Comparison of ENCODE assay signal across 7 cellular contexts in the genomic region with DNA sequence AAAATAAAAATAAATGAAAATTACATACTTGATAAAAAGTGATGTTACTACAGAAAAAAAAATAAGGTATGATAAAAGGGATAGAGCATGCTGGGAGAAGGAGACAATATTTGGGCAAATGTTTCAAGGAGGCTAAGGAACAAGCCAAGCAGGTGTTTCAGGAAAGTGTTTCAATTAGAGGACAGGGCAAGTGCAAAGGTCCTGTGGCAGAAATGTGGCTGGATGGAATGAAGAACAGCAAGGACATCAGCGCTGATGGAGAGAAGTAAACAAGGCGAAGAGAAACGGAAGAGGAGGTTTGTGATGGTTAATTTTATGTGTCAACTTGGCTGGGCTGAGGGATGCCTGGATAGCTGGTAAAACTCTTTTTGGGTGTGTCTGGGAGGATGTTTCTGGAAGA.
"Had no signal": no experiment of that assay in that cellular context is flagged by ENCODE, and none has a peak within 500 bp of the region (broad histone marks: within the 10 kb centered on the region; RNA-seq: fewer than 3 reads in every experiment).

No MANE protein-coding gene starts in this region.

- H3K27me3 Mint-ChIP-seq: IgD-negative memory B cell had no signal

- DNase-seq: IMR-90, KBM-7, KG1 had no signal

- FAIRE-seq: HepG2, HTR-8/SVneo had no signal

- H3K4me3 Mint-ChIP-seq: IgD-negative memory B cell had no signal

- H3K4me1 Mint-ChIP-seq: IgD-negative memory B cell had no signal

- H3K36me3 Mint-ChIP-seq: IgD-negative memory B cell had no signal

- H3K27ac ChIP-seq: HL-60 had no signal

- ATAC-seq: HepG2 had no signal

- H3K27ac Mint-ChIP-seq: IgD-negative memory B cell had no signal
